ENCODE assay signal across 20 cellular contexts in genomic region chr18:48163184-48164095, GRCh38.
DNase-seq lines count a peak whose midpoint lies in the region; ATAC-seq and TF ChIP-seq lines count a peak whose summit lies in the region.
"Had no signal": no experiment of that assay in that cellular context is flagged by ENCODE, and none has a peak within 500 bp of the region (broad histone marks: within the 10 kb centered on the region; RNA-seq: fewer than 3 reads in every experiment).

No MANE protein-coding gene starts in this region.

- peak; percentile 82 for DNase-seq in DMS 273 (lab: John Stamatoyannopoulos, UW; ENCODE audit: unreplicated experiment)
- peak; percentile 62 for DNase-seq in NCI-H69 (lab: John Stamatoyannopoulos, UW)
- peak; percentile 15 for DNase-seq in posterior vena cava (ENCODE audit: low spot score)
- DNase-seq in coronary artery (ENCODE audit: low spot score) = no peak
- no peak for DNase-seq in CD4-positive, alpha-beta memory T cell
- no peak for DNase-seq in NCI-H748 treated with DMSO at 0.1 percent for 48 hours (lab: John Stamatoyannopoulos, UW)
- DNase-seq: activated CD4-positive, alpha-beta memory T cell treated with anti-CD3 and anti-CD28 coated beads for 36 hours; activated naive CD4-positive, alpha-beta T cell treated with anti-CD3 and anti-CD28 coated beads for 36 hours; body of pancreas; COR-L47; kidney glomerular epithelial cell; NCI-H2029 treated with DMSO at 0.1 percent for 48 hours; NCI-H446 treated with DMSO at 0.1 percent for 48 hours; stimulated activated naive B cell treated with anti-CD40 and anti-IgM and Interleukin-4, amounts not matched to agents 10 μg/mL and 1 μg/mL and 100 μg/mL, for 72 hours; T-helper 2 cell had no signal

- peaks cover 6 to 19% (median 12%) of the 10 kb centered on the region in 4 donors for H3K4me1 Mint-ChIP-seq in CD4-positive, alpha-beta memory T cell

- WGBS in gastroesophageal sphincter (ENCODE audit: low coverage in 1 of 2), 2 donors = 72 to 73% methylated on average over 3 of the region's 4 CpGs

- H3K4me3 ChIP-seq in gastroesophageal sphincter = no peak overlapping the region
- no peak overlapping the region for H3K4me3 ChIP-seq in coronary artery
- H3K4me3 ChIP-seq in CD4-positive, alpha-beta memory T cell (ENCODE audit: low read length in 2 of 2) = no peak overlapping the region
- H3K4me3 ChIP-seq: body of pancreas, gastrocnemius medialis had no signal

- H3K27ac Mint-ChIP-seq in CD4-positive, alpha-beta memory T cell = peak overlapping the region in 1 of 7 donors; percentile 24
- H3K27ac Mint-ChIP-seq: activated CD4-positive, alpha-beta memory T cell treated with anti-CD3 and anti-CD28 coated beads for 36 hours; activated naive CD4-positive, alpha-beta T cell treated with anti-CD3 and anti-CD28 coated beads for 36 hours; stimulated activated naive B cell treated with anti-CD40 and anti-IgM and Interleukin-4, amounts not matched to agents 10 μg/mL and 1 μg/mL and 100 μg/mL, for 72 hours had no signal

- H3K4me1 ChIP-seq in gastroesophageal sphincter = peaks cover 0 to 63% (median 13%) of the 10 kb centered on the region in 3 donors
- H3K4me1 ChIP-seq in CD4-positive, alpha-beta memory T cell (ENCODE audit: insufficient read depth, low read length) = peaks cover 10% of the 10 kb centered on the region

- ATAC-seq in gastroesophageal sphincter = no peak
- no peak for ATAC-seq in HG03457 (IDR thresholded peaks at IDR 0.05; ENCODE audit: unreplicated experiment)
- ATAC-seq: body of pancreas; gastrocnemius medialis; stimulated activated naive B cell treated with anti-CD40 and anti-IgM and Interleukin-4, amounts not matched to agents 10 μg/mL and 1 μg/mL and 100 μg/mL, for 72 hours had no signal

- H3K27me3 ChIP-seq in gastroesophageal sphincter = no peaks in the 10 kb centered on the region
- no peaks in the 10 kb centered on the region for H3K27me3 ChIP-seq in CD4-positive, alpha-beta memory T cell (ENCODE audit: insufficient read depth, low read length)
- H3K27me3 ChIP-seq: body of pancreas, gastrocnemius medialis had no signal

- CTCF ChIA-PET in CD4-positive, alpha-beta memory T cell (lab: Charles Lee; ENCODE audit: partially characterized antibody) = no interaction called here

- no peak for TF ChIP-seq POLR2A in gastroesophageal sphincter (IDR thresholded peaks at IDR 0.05)

- H3K9me3 Mint-ChIP-seq in CD4-positive, alpha-beta memory T cell = no peaks in the 10 kb centered on the region
- H3K9me3 Mint-ChIP-seq: activated CD4-positive, alpha-beta memory T cell treated with anti-CD3 and anti-CD28 coated beads for 36 hours; activated naive CD4-positive, alpha-beta T cell treated with anti-CD3 and anti-CD28 coated beads for 36 hours; stimulated activated naive B cell treated with anti-CD40 and anti-IgM and Interleukin-4, amounts not matched to agents 10 μg/mL and 1 μg/mL and 100 μg/mL, for 72 hours had no signal

- no peaks in the 10 kb centered on the region for H3K9me3 ChIP-seq in gastroesophageal sphincter
- no peaks in the 10 kb centered on the region for H3K9me3 ChIP-seq in CD4-positive, alpha-beta memory T cell (ENCODE audit: control insufficient read depth in 1 of 2, low read length in 2 of 2)
- H3K9me3 ChIP-seq: body of pancreas, gastrocnemius medialis, neutrophil had no signal

- intact Hi-C loops in posterior vena cava (cut with DNase I) = loop anchor here in 1 of 2 donors (10.0 kb wide), 1 partner anchor 231 kb away; no protein-coding TSS in a partner anchor
- intact Hi-C loops in CD4-positive, alpha-beta memory T cell (cut with micrococcal nuclease) = no loop called here

- TF ChIP-seq EP300 in gastroesophageal sphincter (IDR thresholded peaks at IDR 0.05) = no peak

- peak overlapping the region in 2 of 8 donors; percentile 75 to 77 for H3K4me3 Mint-ChIP-seq in CD4-positive, alpha-beta memory T cell
- H3K4me3 Mint-ChIP-seq: activated CD4-positive, alpha-beta memory T cell treated with anti-CD3 and anti-CD28 coated beads for 36 hours; activated naive CD4-positive, alpha-beta T cell treated with anti-CD3 and anti-CD28 coated beads for 36 hours; stimulated activated naive B cell treated with anti-CD40 and anti-IgM and Interleukin-4, amounts not matched to agents 10 μg/mL and 1 μg/mL and 100 μg/mL, for 72 hours had no signal

- no peaks in the 10 kb centered on the region for H3K36me3 Mint-ChIP-seq in CD4-positive, alpha-beta memory T cell
- H3K36me3 Mint-ChIP-seq: activated CD4-positive, alpha-beta memory T cell treated with anti-CD3 and anti-CD28 coated beads for 36 hours; stimulated activated naive B cell treated with anti-CD40 and anti-IgM and Interleukin-4, amounts not matched to agents 10 μg/mL and 1 μg/mL and 100 μg/mL, for 72 hours had no signal

- peak overlapping the region in 3 of 4 donors; percentile 92 to 93 (median 93) for H3K27ac ChIP-seq in gastroesophageal sphincter
- H3K27ac ChIP-seq in coronary artery = peak overlapping the region in 1 of 2 donors; percentile 94
- no peak overlapping the region for H3K27ac ChIP-seq in CD4-positive, alpha-beta memory T cell (ENCODE audit: low read depth, low read length)
- H3K27ac ChIP-seq: KMS-11, neutrophil had no signal

- H3K27me3 Mint-ChIP-seq in CD4-positive, alpha-beta memory T cell = peaks cover 0 to 1% of the 10 kb centered on the region in 2 donors

- H3K36me3 ChIP-seq in gastroesophageal sphincter = no peaks in the 10 kb centered on the region
- H3K36me3 ChIP-seq in CD4-positive, alpha-beta memory T cell (ENCODE audit: insufficient read depth, low read length) = no peaks in the 10 kb centered on the region
- H3K36me3 ChIP-seq: gastrocnemius medialis, neutrophil had no signal

- no peak for TF ChIP-seq CTCF in gastroesophageal sphincter (IDR thresholded peaks at IDR 0.05)
- no peak for TF ChIP-seq CTCF in coronary artery (IDR thresholded peaks at IDR 0.05)

- POLR2A ChIA-PET in CD4-positive, alpha-beta memory T cell (lab: Charles Lee; ENCODE audit: partially characterized antibody) = no interaction called here

Comparison
In these comparisons a context has a peak if more than half of its experiments do, and no peak if none do; other contexts are left out.
1. DNase-seq: peak in DMS 273 (single experiment), NCI-H69 (single experiment) and posterior vena cava (single experiment); none in coronary artery (single experiment), CD4-positive, alpha-beta memory T cell (0 of 5) and NCI-H748 treated with DMSO at 0.1 percent for 48 hours (single experiment).